In genomic region chr4:155402941-155403340, GRCh38 we compare ENCODE assay signal across 17 cellular contexts.
"Had no signal": no experiment of that assay in that cellular context is flagged by ENCODE, and none has a peak within 500 bp of the region (broad histone marks: within the 10 kb centered on the region; RNA-seq: fewer than 3 reads in every experiment).

No MANE protein-coding gene starts in this region.

- H3K4me3 ChIP-seq: ascending aorta, breast epithelium, gastroesophageal sphincter, neural progenitor cell, pancreas, tibial artery had no signal

- H3K4me1 Mint-ChIP-seq: activated CD4-positive, alpha-beta T cell treated with anti-CD3 and anti-CD28 coated beads, Interleukin-2, amount 10 ng/mL, durations not matched to agents 7 days and 5 days; stimulated activated naive B cell treated with anti-CD40 and anti-IgM and Interleukin-4, amounts not matched to agents 10 μg/mL and 1 μg/mL and 100 μg/mL, for 72 hours had no signal

- H3K4me3 Mint-ChIP-seq: activated CD4-positive, alpha-beta T cell treated with anti-CD3 and anti-CD28 coated beads, Interleukin-2, amount 10 ng/mL, durations not matched to agents 7 days and 5 days; neural progenitor cell; stimulated activated naive B cell treated with anti-CD40 and anti-IgM and Interleukin-4, amounts not matched to agents 10 μg/mL and 1 μg/mL and 100 μg/mL, for 72 hours had no signal

- H3K27me3 ChIP-seq: ascending aorta, breast epithelium, gastroesophageal sphincter, pancreas, tibial artery had no signal

- H3K27ac ChIP-seq: ascending aorta, breast epithelium, gastroesophageal sphincter, neural progenitor cell, pancreas, tibial artery had no signal

- H3K4me1 ChIP-seq: ascending aorta, breast epithelium, pancreas had no signal

- H3K27ac Mint-ChIP-seq: activated CD4-positive, alpha-beta T cell treated with anti-CD3 and anti-CD28 coated beads, Interleukin-2, amount 10 ng/mL, durations not matched to agents 7 days and 5 days; neural progenitor cell; stimulated activated naive B cell treated with anti-CD40 and anti-IgM and Interleukin-4, amounts not matched to agents 10 μg/mL and 1 μg/mL and 100 μg/mL, for 72 hours had no signal

- DNase-seq: activated CD4-positive, alpha-beta T cell treated with anti-CD3 and anti-CD28 coated beads, Interleukin-2, amount 10 ng/mL, durations not matched to agents 7 days and 5 days; activated CD8-positive, alpha-beta memory T cell treated with anti-CD3 and anti-CD28 coated beads for 24 hours; activated naive CD4-positive, alpha-beta T cell treated with Interleukin-2 at 50 U/mL for 16 hours; erythroblast; kidney; pancreas; stimulated activated CD4-positive, alpha-beta T cell treated with anti-CD3 and anti-CD28 coated beads, Interleukin-12 subunit alpha, Interleukin-12 subunit beta, amount 100 ng/mL, for 4 hours; stimulated activated CD4-positive, alpha-beta T cell treated with anti-CD3 and anti-CD28 coated beads, Interleukin-2, amount 100 ng/mL, for 24 hours; stimulated activated naive B cell treated with anti-CD40 and anti-IgM and Interleukin-4, amounts not matched to agents 10 μg/mL and 1 μg/mL and 100 μg/mL, for 72 hours; SW 1271; tibial artery had no signal

- H3K9ac ChIP-seq: neural progenitor cell had no signal

- H3K9me3 ChIP-seq: ascending aorta, breast epithelium, gastroesophageal sphincter, pancreas, tibial artery had no signal

- H3K9me3 Mint-ChIP-seq: activated CD4-positive, alpha-beta T cell treated with anti-CD3 and anti-CD28 coated beads, Interleukin-2, amount 10 ng/mL, durations not matched to agents 7 days and 5 days; stimulated activated naive B cell treated with anti-CD40 and anti-IgM and Interleukin-4, amounts not matched to agents 10 μg/mL and 1 μg/mL and 100 μg/mL, for 72 hours had no signal

- H3K36me3 ChIP-seq: ascending aorta, breast epithelium, gastroesophageal sphincter, neural progenitor cell, pancreas, tibial artery had no signal

- ATAC-seq: gastroesophageal sphincter; stimulated activated naive B cell treated with anti-CD40 and anti-IgM and Interleukin-4, amounts not matched to agents 10 μg/mL and 1 μg/mL and 100 μg/mL, for 72 hours had no signal

- H3K36me3 Mint-ChIP-seq: neural progenitor cell; stimulated activated naive B cell treated with anti-CD40 and anti-IgM and Interleukin-4, amounts not matched to agents 10 μg/mL and 1 μg/mL and 100 μg/mL, for 72 hours had no signal

- FAIRE-seq: kidney, pancreas, TTC549, urothelium cell line had no signal
